9 cellular contexts compared by ENCODE assay signal in the genomic region with DNA sequence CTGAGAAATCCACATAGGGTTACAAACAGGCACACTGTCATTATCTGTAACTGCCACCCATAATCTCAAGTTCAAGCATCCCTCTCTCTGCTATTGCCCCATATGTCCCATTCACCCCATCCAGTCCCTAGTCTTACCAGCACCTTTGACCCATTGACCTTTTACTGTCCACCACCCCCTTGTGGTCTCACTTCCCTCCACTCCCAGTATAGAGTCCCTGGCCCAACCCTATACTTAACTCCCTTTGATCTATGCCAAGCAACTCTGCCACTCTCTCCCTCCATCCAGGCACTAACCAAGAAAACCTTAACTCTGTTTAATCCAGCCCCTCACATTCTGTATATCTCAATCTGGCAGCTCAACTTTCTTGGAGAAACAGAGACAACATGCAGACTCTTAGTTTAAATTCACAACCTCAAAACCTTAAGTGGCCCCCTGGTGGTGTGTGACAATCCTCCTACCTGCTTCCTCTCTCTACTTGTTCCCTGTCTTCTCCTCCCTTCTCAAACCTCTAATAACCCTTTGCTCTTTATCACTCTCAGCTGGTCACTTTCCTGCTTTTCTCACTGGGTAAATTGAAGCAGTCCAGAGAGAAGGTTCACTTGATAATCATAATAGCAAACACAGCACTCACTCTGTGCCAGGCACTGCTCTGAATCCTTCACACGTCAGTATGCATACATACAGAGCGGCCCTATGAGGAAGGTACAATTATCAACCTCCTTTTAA.
DNase-seq lines count a peak whose midpoint lies in the region; ATAC-seq and TF ChIP-seq lines count a peak whose summit lies in the region.
"Had no signal": no experiment of that assay in that cellular context is flagged by ENCODE, and none has a peak within 500 bp of the region (broad histone marks: within the 10 kb centered on the region; RNA-seq: fewer than 3 reads in every experiment).

No MANE protein-coding gene starts in this region.

- CTCF ChIA-PET in PC-3 (lab: Charles Lee), result interaction anchor here (0.6 kb wide), 1 partner anchor 317 kb away, joined by 3 read pairs; no protein-coding TSS in a partner anchor

- WGBS in endodermal cell (ENCODE audit: insufficient coverage in 1 of 2, insufficient read length in 1 of 2), 2 experiments, result 82 to 84% methylated on average over 2 of the region's 2 CpGs

- H3K36me3 ChIP-seq in PC-3 (ENCODE audit: low read depth, low read length), result peaks cover 10% of the 10 kb centered on the region; the same call in 1 of the 2 replicates
- H3K36me3 ChIP-seq in endodermal cell (ENCODE audit: control insufficient read depth, insufficient read depth, low read length), result no peaks in the 10 kb centered on the region

- H3K9me2 ChIP-seq in PC-3 (replicated peaks; ENCODE audit: low read length), result no peaks in the 10 kb centered on the region

- H3K4me3 ChIP-seq in PC-3 (ENCODE audit: low read length), result no peak overlapping the region
- no peak overlapping the region for H3K4me3 ChIP-seq in endodermal cell (ENCODE audit: low read length)

- no peak overlapping the region for H3K4me3 Mint-ChIP-seq in endodermal cell
- H3K4me3 Mint-ChIP-seq: effector memory CD8-positive, alpha-beta T cell had no signal

- H3K27ac ChIP-seq in 22Rv1, result no peak overlapping the region
- no peak overlapping the region for H3K27ac ChIP-seq in PC-3 (ENCODE audit: low read length)
- H3K27ac ChIP-seq in endodermal cell (ENCODE audit: low read depth, low read length), result no peak overlapping the region

- H3K9ac ChIP-seq in PC-3 (ENCODE audit: low read length) (no peak overlapping the region), endodermal cell (ENCODE audit: extremely low read depth, low read length, poor library complexity, severe bottlenecking) (no peak overlapping the region)

- H3K79me2 ChIP-seq in PC-3 (ENCODE audit: low read length), result no peaks in the 10 kb centered on the region

- peaks cover 13% of the 10 kb centered on the region for H3K36me3 Mint-ChIP-seq in endodermal cell (ENCODE audit: low read depth)

- intact Hi-C loops in PC-3 (cut with micrococcal nuclease), result no loop called here

- no peaks in the 10 kb centered on the region for H3K27me3 ChIP-seq in PC-3 (ENCODE audit: low read length)
- no peaks in the 10 kb centered on the region for H3K27me3 ChIP-seq in endodermal cell (ENCODE audit: control insufficient read depth, insufficient read depth, low read length, poor library complexity, severe bottlenecking)

- TF ChIP-seq CTCF in 22Rv1 (IDR thresholded peaks at IDR 0.05) (peak; percentile 32), PC-3 (conservative IDR thresholded peaks at IDR 0.05; ENCODE audit: low read depth, low read length) (peak; percentile 61), endodermal cell (conservative IDR thresholded peaks at IDR 0.05) (peak; percentile 81)

- POLR2A ChIA-PET in PC-3 (lab: Charles Lee; ENCODE audit: unreplicated experiment), result no interaction called here

- H3K4me1 Mint-ChIP-seq in endodermal cell, result peaks cover 4% of the 10 kb centered on the region

- H3K9me3 Mint-ChIP-seq in endodermal cell, result peaks cover 3% of the 10 kb centered on the region
- H3K9me3 Mint-ChIP-seq: effector memory CD8-positive, alpha-beta T cell had no signal

- no peaks in the 10 kb centered on the region for H4K20me1 ChIP-seq in PC-3 (ENCODE audit: low read length)

- H3K9me3 ChIP-seq in PC-3 (ENCODE audit: low read length), result no peaks in the 10 kb centered on the region
- no peaks in the 10 kb centered on the region for H3K9me3 ChIP-seq in endodermal cell (ENCODE audit: control insufficient read depth, low read length)

- H3K27me3 Mint-ChIP-seq in endodermal cell (ENCODE audit: insufficient read depth), result no peaks in the 10 kb centered on the region

- no TSS peak for BruUV-seq in PC-3 (replicated peaks; lab: Mats Ljungman, UMichigan)

- H2AFZ ChIP-seq in PC-3 (ENCODE audit: low read length), result no peak overlapping the region

- no peak overlapping the region for H3K4me2 ChIP-seq in PC-3 (ENCODE audit: low read length)

- DNase-seq in PC-3 (peak; percentile 25), endodermal cell (peak; percentile 88), NCI-H1105 treated with DMSO at 0.1 percent for 48 hours (lab: John Stamatoyannopoulos, UW) (no peak), NCI-H1436 treated with DMSO at 0.1 percent for 48 hours (lab: John Stamatoyannopoulos, UW) (no peak)

- H3K4me1 ChIP-seq in PC-3 (ENCODE audit: insufficient read depth, low read length) (peaks cover 14% of the 10 kb centered on the region), endodermal cell (ENCODE audit: control insufficient read depth, insufficient read depth, low read length) (no peaks in the 10 kb centered on the region)

- H3F3A ChIP-seq in PC-3 (ENCODE audit: low read length, unreplicated experiment), result no peaks in the 10 kb centered on the region

- ATAC-seq in GM19023 (IDR thresholded peaks at IDR 0.05; ENCODE audit: unreplicated experiment) (peak; percentile 72), PC-3 (no peak), GM21619 (IDR thresholded peaks at IDR 0.05; ENCODE audit: unreplicated experiment) (no peak), GM21717 (IDR thresholded peaks at IDR 0.05; ENCODE audit: unreplicated experiment) (no peak)
- ATAC-seq: effector memory CD8-positive, alpha-beta T cell had no signal

- H3K27ac Mint-ChIP-seq in endodermal cell, result no peak overlapping the region
- H3K27ac Mint-ChIP-seq: effector memory CD8-positive, alpha-beta T cell had no signal

Comparison
In these comparisons a context has a peak if more than half of its experiments do, and no peak if none do; other contexts are left out.
1. DNase-seq: peak in PC-3 (single experiment) and endodermal cell (single experiment); none in NCI-H1105 treated with DMSO at 0.1 percent for 48 hours (single experiment) and NCI-H1436 treated with DMSO at 0.1 percent for 48 hours (single experiment).
2. Peak in every context shown above with its lines, with median percentiles within 50 percentile points of each other: CTCF ChIP-seq.